Comparison of ENCODE assay signal across 1 cellular context in the genomic region with DNA sequence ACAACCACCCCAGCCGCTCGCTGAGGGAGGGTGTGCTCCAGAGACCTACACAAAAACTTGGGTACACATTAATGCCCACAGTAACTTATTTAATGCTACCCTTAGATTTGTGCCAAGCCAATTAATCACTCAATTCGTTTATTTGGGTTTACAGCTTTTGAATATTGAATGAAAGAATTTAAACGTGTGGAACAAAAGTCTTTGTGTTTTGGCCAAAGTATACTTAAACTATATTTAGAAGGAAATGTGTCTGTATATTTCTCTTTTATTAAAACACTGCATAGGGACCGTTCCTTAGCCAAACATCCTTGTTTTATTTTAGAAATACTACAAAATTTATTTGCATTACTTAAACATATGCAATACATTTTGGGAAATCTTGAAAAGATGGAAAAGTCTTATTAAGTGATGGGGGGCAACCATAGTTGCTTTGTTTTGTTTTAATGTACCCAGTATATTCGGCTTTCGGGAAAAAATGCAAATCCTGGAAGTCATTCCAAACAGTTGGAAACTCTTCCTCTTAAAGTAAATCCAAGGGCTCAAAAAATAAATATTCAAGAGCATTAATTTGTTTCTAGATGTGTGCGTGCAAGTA.
TF ChIP-seq lines count a peak whose summit lies in the region.

No MANE protein-coding gene starts in this region.

TF ChIP-seq in GM12878, 131 proteins besides CTCF, POLR2A, EP300 and RAD21:
- no peak for TF ChIP-seq MTA2 (IDR thresholded peaks at IDR 0.05; ENCODE audit: low read depth)
- no peak for TF ChIP-seq HDAC2 (IDR thresholded peaks at IDR 0.05)
